In the genomic region with DNA sequence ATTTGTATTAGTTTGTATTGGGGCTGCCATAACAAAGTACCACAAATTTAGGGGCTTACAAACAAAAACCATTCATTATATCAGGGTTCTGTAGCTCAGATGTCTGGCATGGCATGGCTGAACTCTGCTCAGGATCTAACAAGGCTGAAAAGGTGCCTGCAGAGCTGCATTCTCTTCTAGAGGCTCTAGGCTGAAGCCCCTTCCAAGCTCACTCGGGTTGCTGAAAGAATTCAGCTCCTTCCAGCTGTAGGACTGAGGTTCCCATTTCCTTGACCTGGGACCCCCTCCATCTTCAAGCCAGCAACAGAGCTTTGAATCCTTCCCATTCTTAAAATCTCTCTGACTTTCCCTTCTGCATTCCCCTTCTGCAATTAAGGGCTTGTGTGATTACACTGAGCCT, we compare ENCODE assay signal across 30 cellular contexts.
"Had no signal": no experiment of that assay in that cellular context is flagged by ENCODE, and none has a peak within 500 bp of the region (broad histone marks: within the 10 kb centered on the region; RNA-seq: fewer than 3 reads in every experiment).

No MANE protein-coding gene starts in this region.

- H3K4me3 ChIP-seq: ascending aorta, cardiac muscle cell, K562 had no signal

- H3K36me3 ChIP-seq: ascending aorta, cardiac muscle cell, WERI-Rb-1 had no signal

- DNase-seq: activated CD4-positive, alpha-beta memory T cell treated with anti-CD3 and anti-CD28 coated beads, Interleukin-2, amount 10 ng/mL, durations not matched to agents 7 days and 5 days; activated CD4-positive, alpha-beta T cell treated with anti-CD3 and anti-CD28 coated beads for 1 hour; activated CD4-positive, alpha-beta T cell treated with anti-CD3 and anti-CD28 coated beads for 48 hours; activated CD4-positive, CD25-positive, alpha-beta regulatory T cell; activated effector memory CD4-positive, alpha-beta T cell treated with anti-CD3 and anti-CD28 coated beads, Interleukin-2, amount 50 U/mL, for 16 hours; activated naive CD4-positive, alpha-beta T cell; activated naive CD4-positive, alpha-beta T cell treated with anti-CD3 and anti-CD28 coated beads, Interleukin-2, amount 50 U/mL, for 16 hours; activated naive CD8-positive, alpha-beta T cell treated with anti-CD3 and anti-CD28 coated beads for 36 hours; activated T-cell treated with anti-CD3 and anti-CD28 coated beads, Interleukin-2, amount 50 U/mL, for 1 hour; activated T-cell treated with anti-CD3 and anti-CD28 coated beads, Interleukin-2, amount 50 U/mL, for 72 hours; amniotic stem cell; NCI-H1092 treated with DMSO at 0.1 percent for 48 hours; NCI-H1417; NCI-H146; NCI-H187; NCI-H2029 treated with DMSO at 0.1 percent for 48 hours; NCI-H2171 treated with DMSO at 0.1 percent for 48 hours; NCI-H2227 treated with DMSO at 0.1 percent for 48 hours; NCI-H446; NCI-H510A treated with DMSO at 0.1 percent for 48 hours; NCI-H526 treated with DMSO at 0.1 percent for 48 hours; NK-92 treated with Interleukin-12 subunit alpha and Interleukin-12 subunit beta, amount 100 ng/mL, for 24 hours; PC-3; Right ventricle myocardium superior; T1000; WERI-Rb-1 had no signal

- H3K27me3 ChIP-seq: ascending aorta, cardiac muscle cell had no signal

- H3K9me3 ChIP-seq: ascending aorta had no signal

- H3K27ac ChIP-seq: ascending aorta, cardiac muscle cell, WERI-Rb-1 had no signal

- ATAC-seq: activated T-cell treated with anti-CD3 and anti-CD28 coated beads, Interleukin-2, amount 50 U/mL, for 72 hours; activated T-helper 17 cell treated with anti-CD3 and anti-CD28 coated beads, Interleukin-2, amount 50 U/mL, for 72 hours; K562; PC-3 had no signal
